24 cellular contexts compared by ENCODE assay signal in genomic region chr6:88865275-88865674, GRCh38.
DNase-seq lines count a peak whose midpoint lies in the region; ATAC-seq and TF ChIP-seq lines count a peak whose summit lies in the region.
"Had no signal": no experiment of that assay in that cellular context is flagged by ENCODE, and none has a peak within 500 bp of the region (broad histone marks: within the 10 kb centered on the region; RNA-seq: fewer than 3 reads in every experiment).

No MANE protein-coding gene starts in this region.

- no peaks in the 10 kb centered on the region for H3K27me3 Mint-ChIP-seq in activated CD8-positive, alpha-beta T cell treated with anti-CD3 and anti-CD28 coated beads for 36 hours
- H3K27me3 Mint-ChIP-seq in activated CD8-positive, alpha-beta T cell treated with anti-CD3 and anti-CD28 coated beads, Interleukin-2, amount 10 ng/mL, durations not matched to agents 7 days and 5 days (ENCODE audit: low read depth) = no peaks in the 10 kb centered on the region
- no peaks in the 10 kb centered on the region for H3K27me3 Mint-ChIP-seq in CD4-positive, alpha-beta memory T cell
- H3K27me3 Mint-ChIP-seq in T-cell (no peaks in the 10 kb centered on the region), Calu3 (ENCODE audit: unreplicated experiment) (no peaks in the 10 kb centered on the region)
- no peaks in the 10 kb centered on the region for H3K27me3 Mint-ChIP-seq in central memory CD8-positive, alpha-beta T cell
- H3K27me3 Mint-ChIP-seq: memory B cell had no signal

- POLR2A ChIA-PET in activated CD8-positive, alpha-beta T cell treated with anti-CD3 and anti-CD28 coated beads for 36 hours (lab: Charles Lee) = no interaction called here
- POLR2A ChIA-PET in activated CD8-positive, alpha-beta T cell treated with anti-CD3 and anti-CD28 coated beads, Interleukin-2, amount 10 ng/mL, durations not matched to agents 7 days and 5 days (lab: Charles Lee) = interaction anchor here (0.6 kb wide), 1 partner anchor 698 kb away, joined by 3 read pairs; no protein-coding TSS in a partner anchor
- POLR2A ChIA-PET in CD4-positive, alpha-beta memory T cell (lab: Charles Lee; ENCODE audit: partially characterized antibody) = no interaction called here
- POLR2A ChIA-PET in T-cell (lab: Charles Lee) = interaction anchor here in 1 of 2 donors (0.8 kb wide), 1 partner anchor 11 kb away, joined by 3 read pairs; no protein-coding TSS in a partner anchor

- H3K4me1 Mint-ChIP-seq in activated CD8-positive, alpha-beta T cell treated with anti-CD3 and anti-CD28 coated beads for 36 hours (ENCODE audit: low read depth) = peaks cover 24% of the 10 kb centered on the region
- peaks cover 15% of the 10 kb centered on the region for H3K4me1 Mint-ChIP-seq in activated CD8-positive, alpha-beta T cell treated with anti-CD3 and anti-CD28 coated beads, Interleukin-2, amount 10 ng/mL, durations not matched to agents 7 days and 5 days (ENCODE audit: low read depth)
- peaks cover 14 to 19% (median 18%) of the 10 kb centered on the region in 4 donors for H3K4me1 Mint-ChIP-seq in CD4-positive, alpha-beta memory T cell
- H3K4me1 Mint-ChIP-seq in T-cell = peaks cover 24 to 28% (median 28%) of the 10 kb centered on the region in 3 donors
- H3K4me1 Mint-ChIP-seq in central memory CD8-positive, alpha-beta T cell = peaks cover 17% of the 10 kb centered on the region
- H3K4me1 Mint-ChIP-seq in Calu3 (ENCODE audit: low read depth, unreplicated experiment) = peaks cover 14% of the 10 kb centered on the region

- H3K36me3 Mint-ChIP-seq in activated CD8-positive, alpha-beta T cell treated with anti-CD3 and anti-CD28 coated beads for 36 hours (ENCODE audit: low read depth) = peaks cover 12% of the 10 kb centered on the region
- H3K36me3 Mint-ChIP-seq in activated CD8-positive, alpha-beta T cell treated with anti-CD3 and anti-CD28 coated beads, Interleukin-2, amount 10 ng/mL, durations not matched to agents 7 days and 5 days (ENCODE audit: low read depth) = peaks cover 23% of the 10 kb centered on the region
- H3K36me3 Mint-ChIP-seq in CD4-positive, alpha-beta memory T cell = peaks cover 12 to 16% of the 10 kb centered on the region in 2 donors
- H3K36me3 Mint-ChIP-seq in T-cell = peaks cover 25% of the 10 kb centered on the region
- H3K36me3 Mint-ChIP-seq in central memory CD8-positive, alpha-beta T cell (ENCODE audit: insufficient read depth) = peaks cover 11% of the 10 kb centered on the region
- H3K36me3 Mint-ChIP-seq in Calu3 (ENCODE audit: insufficient read depth, unreplicated experiment) = no peaks in the 10 kb centered on the region

- H3K4me3 Mint-ChIP-seq in activated CD8-positive, alpha-beta T cell treated with anti-CD3 and anti-CD28 coated beads for 36 hours = no peak overlapping the region
- no peak overlapping the region for H3K4me3 Mint-ChIP-seq in activated CD8-positive, alpha-beta T cell treated with anti-CD3 and anti-CD28 coated beads, Interleukin-2, amount 10 ng/mL, durations not matched to agents 7 days and 5 days
- peak overlapping the region in 6 of 8 donors; percentile 2 to 72 (median 50) for H3K4me3 Mint-ChIP-seq in CD4-positive, alpha-beta memory T cell
- peak overlapping the region in 2 of 3 donors; percentile 54 to 55 for H3K4me3 Mint-ChIP-seq in T-cell
- no peak overlapping the region for H3K4me3 Mint-ChIP-seq in central memory CD8-positive, alpha-beta T cell
- H3K4me3 Mint-ChIP-seq in Calu3 (ENCODE audit: low read depth, unreplicated experiment) = no peak overlapping the region
- H3K4me3 Mint-ChIP-seq: GM23338, HFFc6, immature natural killer cell, memory B cell had no signal

- no peaks in the 10 kb centered on the region for H3K27me3 ChIP-seq in CD4-positive, alpha-beta memory T cell (ENCODE audit: insufficient read depth, low read length)
- H3K27me3 ChIP-seq: BE2C, body of pancreas, gastroesophageal sphincter, right lobe of liver had no signal

- no peaks in the 10 kb centered on the region for H3K9me3 ChIP-seq in CD4-positive, alpha-beta memory T cell (ENCODE audit: control insufficient read depth in 1 of 2, low read length in 2 of 2)
- H3K9me3 ChIP-seq: BE2C, body of pancreas, gastroesophageal sphincter, right lobe of liver had no signal

- no peak for DNase-seq in activated CD8-positive, alpha-beta T cell treated with anti-CD3 and anti-CD28 coated beads for 36 hours
- DNase-seq in activated CD8-positive, alpha-beta T cell treated with anti-CD3 and anti-CD28 coated beads, Interleukin-2, amount 10 ng/mL, durations not matched to agents 7 days and 5 days = no peak
- DNase-seq in CD4-positive, alpha-beta memory T cell = peak in 1 of 5 donors; percentile 1
- no peak for DNase-seq in T-cell
- DNase-seq in central memory CD8-positive, alpha-beta T cell (ENCODE audit: low spot score in 2 of 2) = no peak
- DNase-seq in Calu3 = no peak
- DNase-seq in stimulated activated CD4-positive, alpha-beta T cell treated with anti-CD3 and anti-CD28 coated beads, Interleukin-1b, Interleukin-23, amount 100 ng/mL, for 48 hours = no peak
- DNase-seq: activated T-cell treated with anti-CD3 and anti-CD28 coated beads, Interleukin-2, amount 50 U/mL, for 48 hours; BE2C; body of pancreas; HFFc6; hippocampal formation; immature natural killer cell; IMR-90; NCI-H1048; NCI-H1694; right lobe of liver; stimulated activated CD4-positive, alpha-beta T cell treated with anti-CD3 and anti-CD28 coated beads, Interleukin-4, amount 100 ng/mL, for 1 hour had no signal

- ATAC-seq in activated CD8-positive, alpha-beta T cell treated with anti-CD3 and anti-CD28 coated beads for 36 hours = peak; percentile 30
- no peak for ATAC-seq in activated CD8-positive, alpha-beta T cell treated with anti-CD3 and anti-CD28 coated beads, Interleukin-2, amount 10 ng/mL, durations not matched to agents 7 days and 5 days
- ATAC-seq in T-cell (replicated peaks in 1 of 4) = peak; percentile 18 to 46 (median 37)
- no peak for ATAC-seq in central memory CD8-positive, alpha-beta T cell (replicated peaks; ENCODE audit: extremely low read depth, poor library complexity, severe bottlenecking)
- no peak for ATAC-seq in GM18858 (IDR thresholded peaks at IDR 0.05; ENCODE audit: unreplicated experiment)
- ATAC-seq: body of pancreas, gastroesophageal sphincter, GM23338, left lobe of liver, right lobe of liver had no signal

- peak overlapping the region; percentile 65 for H3K27ac Mint-ChIP-seq in activated CD8-positive, alpha-beta T cell treated with anti-CD3 and anti-CD28 coated beads for 36 hours
- H3K27ac Mint-ChIP-seq in activated CD8-positive, alpha-beta T cell treated with anti-CD3 and anti-CD28 coated beads, Interleukin-2, amount 10 ng/mL, durations not matched to agents 7 days and 5 days = no peak overlapping the region
- peak overlapping the region in 4 of 7 donors; percentile 1 to 84 (median 42) for H3K27ac Mint-ChIP-seq in CD4-positive, alpha-beta memory T cell
- H3K27ac Mint-ChIP-seq in T-cell = peak overlapping the region; percentile 85 to 89
- peak overlapping the region; percentile 44 for H3K27ac Mint-ChIP-seq in central memory CD8-positive, alpha-beta T cell (ENCODE audit: low read depth)
- H3K27ac Mint-ChIP-seq in Calu3 (ENCODE audit: unreplicated experiment) = no peak overlapping the region
- H3K27ac Mint-ChIP-seq: HFFc6 had no signal

- no peak for TF ChIP-seq CTCF in activated CD8-positive, alpha-beta T cell treated with anti-CD3 and anti-CD28 coated beads for 36 hours (IDR thresholded peaks at IDR 0.05)
- no peak for TF ChIP-seq CTCF in Calu3 (IDR thresholded peaks at IDR 0.05; ENCODE audit: unreplicated experiment)

- no peak overlapping the region for H3K4me3 ChIP-seq in CD4-positive, alpha-beta memory T cell (ENCODE audit: low read length in 2 of 2)
- H3K4me3 ChIP-seq: body of pancreas, gastroesophageal sphincter, GM23338, right lobe of liver had no signal

- H3K36me3 ChIP-seq in CD4-positive, alpha-beta memory T cell (ENCODE audit: insufficient read depth, low read length) = peaks cover 4% of the 10 kb centered on the region
- H3K36me3 ChIP-seq: BE2C, gastroesophageal sphincter had no signal

- H3K4me1 ChIP-seq in CD4-positive, alpha-beta memory T cell (ENCODE audit: insufficient read depth, low read length) = peaks cover 11% of the 10 kb centered on the region
- H3K4me1 ChIP-seq: BE2C, body of pancreas, right lobe of liver had no signal

- intact Hi-C loops in activated CD8-positive, alpha-beta T cell treated with anti-CD3 and anti-CD28 coated beads for 36 hours (cut with micrococcal nuclease) = no loop called here
- intact Hi-C loops in CD4-positive, alpha-beta memory T cell (cut with micrococcal nuclease) = no loop called here
- intact Hi-C loops in Calu3 (cut with micrococcal nuclease; ENCODE audit: unreplicated experiment) = no loop called here

- BruUV-seq in Calu3 (replicated peaks; lab: Mats Ljungman, UMichigan) = no TSS peak

- no peaks in the 10 kb centered on the region for H3K9me3 Mint-ChIP-seq in activated CD8-positive, alpha-beta T cell treated with anti-CD3 and anti-CD28 coated beads for 36 hours
- no peaks in the 10 kb centered on the region for H3K9me3 Mint-ChIP-seq in activated CD8-positive, alpha-beta T cell treated with anti-CD3 and anti-CD28 coated beads, Interleukin-2, amount 10 ng/mL, durations not matched to agents 7 days and 5 days (ENCODE audit: insufficient read depth)
- H3K9me3 Mint-ChIP-seq in CD4-positive, alpha-beta memory T cell = no peaks in the 10 kb centered on the region
- H3K9me3 Mint-ChIP-seq in T-cell = no peaks in the 10 kb centered on the region
- no peaks in the 10 kb centered on the region for H3K9me3 Mint-ChIP-seq in central memory CD8-positive, alpha-beta T cell
- no peaks in the 10 kb centered on the region for H3K9me3 Mint-ChIP-seq in Calu3 (ENCODE audit: low read depth, unreplicated experiment)
- H3K9me3 Mint-ChIP-seq: GM23338, HFFc6, immature natural killer cell, memory B cell had no signal

- no peak overlapping the region for H3K27ac ChIP-seq in CD4-positive, alpha-beta memory T cell (ENCODE audit: low read depth, low read length)
- H3K27ac ChIP-seq: body of pancreas, gastroesophageal sphincter, right lobe of liver, RWPE1 had no signal

- CTCF ChIA-PET in activated CD8-positive, alpha-beta T cell treated with anti-CD3 and anti-CD28 coated beads for 36 hours (lab: Charles Lee) = no interaction called here
- CTCF ChIA-PET in activated CD8-positive, alpha-beta T cell treated with anti-CD3 and anti-CD28 coated beads, Interleukin-2, amount 10 ng/mL, durations not matched to agents 7 days and 5 days (lab: Charles Lee) = interaction anchor here (1.1 kb wide), 1 partner anchor 1472 kb away, joined by 3 read pairs; no protein-coding TSS in a partner anchor
- CTCF ChIA-PET in CD4-positive, alpha-beta memory T cell (lab: Charles Lee; ENCODE audit: partially characterized antibody) = interaction anchor here (1.1 kb wide), 1 partner anchor 1033 kb away, joined by 3 read pairs; no protein-coding TSS in a partner anchor
- CTCF ChIA-PET in T-cell (lab: Charles Lee) = interaction anchor here in 1 of 2 donors (0.7 kb wide), 1 partner anchor 290 kb away, joined by 4 read pairs; no protein-coding TSS in a partner anchor
- CTCF ChIA-PET in Calu3 (lab: Charles Lee) = no interaction called here

Comparison
In these comparisons a context has a peak if more than half of its experiments do, and no peak if none do; other contexts are left out.
1. ATAC-seq: peak in activated CD8-positive, alpha-beta T cell treated with anti-CD3 and anti-CD28 coated beads for 36 hours (single experiment) and T-cell (4 of 4); none in activated CD8-positive, alpha-beta T cell treated with anti-CD3 and anti-CD28 coated beads, Interleukin-2, amount 10 ng/mL, durations not matched to agents 7 days and 5 days (single experiment), central memory CD8-positive, alpha-beta T cell (single experiment) and GM18858 (single experiment).
2. H3K27ac Mint-ChIP-seq: peak in activated CD8-positive, alpha-beta T cell treated with anti-CD3 and anti-CD28 coated beads for 36 hours (single experiment), CD4-positive, alpha-beta memory T cell (4 of 7), T-cell (2 of 2) and central memory CD8-positive, alpha-beta T cell (single experiment); none in activated CD8-positive, alpha-beta T cell treated with anti-CD3 and anti-CD28 coated beads, Interleukin-2, amount 10 ng/mL, durations not matched to agents 7 days and 5 days (single experiment) and Calu3 (single experiment).
3. CTCF ChIA-PET loops: an anchor here in activated CD8-positive, alpha-beta T cell treated with anti-CD3 and anti-CD28 coated beads, Interleukin-2, amount 10 ng/mL, durations not matched to agents 7 days and 5 days (1.1 kb wide) and CD4-positive, alpha-beta memory T cell (1.1 kb wide); none called in activated CD8-positive, alpha-beta T cell treated with anti-CD3 and anti-CD28 coated beads for 36 hours and Calu3.
4. H3K4me3 Mint-ChIP-seq: peak in CD4-positive, alpha-beta memory T cell (6 of 8) and T-cell (2 of 3); none in activated CD8-positive, alpha-beta T cell treated with anti-CD3 and anti-CD28 coated beads for 36 hours (single experiment), activated CD8-positive, alpha-beta T cell treated with anti-CD3 and anti-CD28 coated beads, Interleukin-2, amount 10 ng/mL, durations not matched to agents 7 days and 5 days (single experiment), central memory CD8-positive, alpha-beta T cell (single experiment) and Calu3 (single experiment).